ENCODE assay signal across 1 cellular context in genomic region chr1:113874017-113874879, GRCh38.
TF ChIP-seq lines count a peak whose summit lies in the region.

No MANE protein-coding gene starts in this region.

TF ChIP-seq in K562, 482 proteins besides CTCF, POLR2A, EP300 and RAD21 (continued from another document and continues in another):
- TF ChIP-seq ARID2 (IDR thresholded peaks at IDR 0.05) = no peak
- no peak for TF ChIP-seq PML (IDR thresholded peaks at IDR 0.05; ENCODE audit: low read length)
- TF ChIP-seq TCFL5 (CRISPR knock-in tag; conservative IDR thresholded peaks at IDR 0.05) = no peak
- 0 out of 2 replicates have a peak, but pooled peaks have one; percentile 3 for TF ChIP-seq ZNF354B (CRISPR knock-in tag; IDR thresholded peaks at IDR 0.05)
- TF ChIP-seq USF2 (CRISPR knock-in tag; IDR thresholded peaks at IDR 0.05) = no peak
- TF ChIP-seq ZBTB5 (IDR thresholded peaks at IDR 0.05) = no peak
- TF ChIP-seq ZNF511 (CRISPR knock-in tag; IDR thresholded peaks at IDR 0.05) = no peak
- no peak for TF ChIP-seq HMBOX1 (IDR thresholded peaks at IDR 0.05)
- TF ChIP-seq BHLHE40 (IDR thresholded peaks at IDR 0.05; ENCODE audit: low read length) = no peak
- no peak for TF ChIP-seq ZMIZ1 (IDR thresholded peaks at IDR 0.05; ENCODE audit: low read depth in 2 of 2, low read length in 2 of 2)
- no peak for TF ChIP-seq TCF15 (CRISPR knock-in tag; IDR thresholded peaks at IDR 0.05)
- TF ChIP-seq SMARCB1 (IDR thresholded peaks at IDR 0.05; ENCODE audit: insufficient read length, low read depth) = no peak
- TF ChIP-seq FOXA3 (CRISPR knock-in tag; conservative IDR thresholded peaks at IDR 0.05 in 1 of 2, IDR thresholded peaks at IDR 0.05 in 1 of 2) = peak in 1 of 2 experiments; percentile 19; a peak in 1 of 4 replicates
- no peak for TF ChIP-seq SNAPC5 (CRISPR knock-in tag; IDR thresholded peaks at IDR 0.05)
- TF ChIP-seq KLF10 (CRISPR knock-in tag; IDR thresholded peaks at IDR 0.05) = no peak
- TF ChIP-seq KLF16 (IDR thresholded peaks at IDR 0.05) = no peak
- no peak for TF ChIP-seq ZNF778 (CRISPR knock-in tag; IDR thresholded peaks at IDR 0.05)
- no peak for TF ChIP-seq SETDB1 (IDR thresholded peaks at IDR 0.05; ENCODE audit: low read length)
- no peak for TF ChIP-seq ZNF124 (CRISPR knock-in tag; IDR thresholded peaks at IDR 0.05)
- TF ChIP-seq ZNF143 (CRISPR knock-in tag; IDR thresholded peaks at IDR 0.05) = no peak
- TF ChIP-seq CBX5 (IDR thresholded peaks at IDR 0.05; ENCODE audit: borderline replicate concordance, low read depth) = no peak
- no peak for TF ChIP-seq ZNF134 (CRISPR knock-in tag; conservative IDR thresholded peaks at IDR 0.05)
- no peak for TF ChIP-seq ZNF277 (CRISPR knock-in tag; IDR thresholded peaks at IDR 0.05; ENCODE audit: borderline replicate concordance)
- TF ChIP-seq SRSF9 (IDR thresholded peaks at IDR 0.05; ENCODE audit: borderline replicate concordance, low read depth, low read length) = no peak
- no peak for TF ChIP-seq CBX8 (IDR thresholded peaks at IDR 0.05; ENCODE audit: borderline replicate concordance, extremely low read depth, low read depth, low read length, poor library complexity, severe bottlenecking)
- TF ChIP-seq NELFE (IDR thresholded peaks at IDR 0.05; ENCODE audit: insufficient read depth, insufficient read length) = no peak
- TF ChIP-seq ZSCAN32 (CRISPR knock-in tag; IDR thresholded peaks at IDR 0.05) = no peak
- no peak for TF ChIP-seq GATA2 (CRISPR knock-in tag; IDR thresholded peaks at IDR 0.05)
- no peak for TF ChIP-seq GTF2A2 (tag; IDR thresholded peaks at IDR 0.05)
- TF ChIP-seq HMG20B (CRISPR knock-in tag; IDR thresholded peaks at IDR 0.05) = no peak
- TF ChIP-seq SP2 (IDR thresholded peaks at IDR 0.05; ENCODE audit: extremely low read depth, low read depth, low read length, poor library complexity, severe bottlenecking) = no peak
- TF ChIP-seq FOXP1 (CRISPR knock-in tag; IDR thresholded peaks at IDR 0.05) = no peak
- no peak for TF ChIP-seq NFYB (IDR thresholded peaks at IDR 0.05; ENCODE audit: extremely low read depth, insufficient read length)
- no peak for TF ChIP-seq ZNF324 (CRISPR knock-in tag; IDR thresholded peaks at IDR 0.05)
- no peak for TF ChIP-seq SLC30A9 (CRISPR knock-in tag; IDR thresholded peaks at IDR 0.05)
- no peak for TF ChIP-seq MXI1 (IDR thresholded peaks at IDR 0.05; ENCODE audit: low read depth, low read length)
- TF ChIP-seq HDAC2 (IDR thresholded peaks at IDR 0.05) = 0 out of 2 replicates have a peak, but pooled peaks have one; percentile 12
- no peak for TF ChIP-seq NFATC3 (IDR thresholded peaks at IDR 0.05)
- no peak for TF ChIP-seq ARID3B (CRISPR knock-in tag; IDR thresholded peaks at IDR 0.05; ENCODE audit: borderline replicate concordance)
- no peak for TF ChIP-seq CREB1 (IDR thresholded peaks at IDR 0.05)
- no peak; the same call in 1 of the 2 replicates for TF ChIP-seq CREB1 (CRISPR knock-in tag; IDR thresholded peaks at IDR 0.05)
- no peak for TF ChIP-seq BDP1 (IDR thresholded peaks at IDR 0.05; ENCODE audit: insufficient read depth, insufficient read length)
- no peak for TF ChIP-seq KAT2B (IDR thresholded peaks at IDR 0.05; ENCODE audit: low read depth, low read length)
- no peak for TF ChIP-seq HBP1 (CRISPR knock-in tag; IDR thresholded peaks at IDR 0.05)
- TF ChIP-seq ZNF668 (CRISPR knock-in tag; IDR thresholded peaks at IDR 0.05) = no peak
- no peak for TF ChIP-seq FOXJ2 (tag; IDR thresholded peaks at IDR 0.05)
- TF ChIP-seq SREBF2 (CRISPR knock-in tag; IDR thresholded peaks at IDR 0.05) = no peak
- no peak for TF ChIP-seq ZFP30 (CRISPR knock-in tag; IDR thresholded peaks at IDR 0.05; ENCODE audit: borderline replicate concordance)
- TF ChIP-seq ZNF436 (CRISPR knock-in tag; IDR thresholded peaks at IDR 0.05) = no peak
- TF ChIP-seq ZNF586 (CRISPR knock-in tag; conservative IDR thresholded peaks at IDR 0.05) = no peak
- TF ChIP-seq ZNF609 (CRISPR knock-in tag; IDR thresholded peaks at IDR 0.05; ENCODE audit: borderline replicate concordance) = no peak
- no peak for TF ChIP-seq KLF6 (CRISPR knock-in tag; IDR thresholded peaks at IDR 0.05; ENCODE audit: borderline replicate concordance)
- TF ChIP-seq ZNF23 (CRISPR knock-in tag; IDR thresholded peaks at IDR 0.05) = no peak
